Comparison of ENCODE assay signal across 17 cellular contexts in genomic region chr14:33692762-33693161, GRCh38.
A peak's percentile ranks its signal among the peaks of the same experiment; 100 is the strongest.
DNase-seq lines count a peak whose midpoint lies in the region; ATAC-seq and TF ChIP-seq lines count a peak whose summit lies in the region.
"Had no signal": no experiment of that assay in that cellular context is flagged by ENCODE, and none has a peak within 500 bp of the region (broad histone marks: within the 10 kb centered on the region; RNA-seq: fewer than 3 reads in every experiment).

No MANE protein-coding gene starts in this region.

- H3K4me1 ChIP-seq in osteoblast (ENCODE audit: insufficient read depth, low read length): peaks cover 21% of the 10 kb centered on the region
- H3K4me1 ChIP-seq: BLaER1 treated with 17β-estradiol and CSF1 and Interleukin-3, amounts not matched to agents 10 nM and 100 nM; gastrocnemius medialis had no signal

- H3K36me3 ChIP-seq in BJ (ENCODE audit: control insufficient read depth, insufficient read depth, low read length) (no peaks in the 10 kb centered on the region), osteoblast (ENCODE audit: insufficient read depth, low read length) (no peaks in the 10 kb centered on the region)
- H3K36me3 ChIP-seq: BLaER1 treated with 17β-estradiol and CSF1 and Interleukin-3, amounts not matched to agents 10 nM and 100 nM; gastrocnemius medialis had no signal

- peak overlapping the region; percentile 73 for H3K4me2 ChIP-seq in osteoblast (ENCODE audit: insufficient read depth, low read length)
- H3K4me2 ChIP-seq: BLaER1 treated with 17β-estradiol and CSF1 and Interleukin-3, amounts not matched to agents 10 nM and 100 nM had no signal

- no peaks in the 10 kb centered on the region for H4K20me1 ChIP-seq in osteoblast (ENCODE audit: insufficient read depth, low read length)
- H4K20me1 ChIP-seq: BLaER1 treated with 17β-estradiol and CSF1 and Interleukin-3, amounts not matched to agents 10 nM and 100 nM had no signal

- no peaks in the 10 kb centered on the region for H3K9me3 ChIP-seq in osteoblast (ENCODE audit: low read depth, low read length)
- H3K9me3 ChIP-seq: BLaER1 treated with 17β-estradiol and CSF1 and Interleukin-3, amounts not matched to agents 10 nM and 100 nM; gastrocnemius medialis had no signal

- CTCF ChIA-PET in BJ (lab: Yijun Ruan, JAX): interaction anchor here (1.1 to 1.4 kb wide), 2 partner anchors 46 to 100 kb away, joined by 3 to 5 read pairs; no protein-coding TSS in a partner anchor

- no peak overlapping the region for H3K4me3 ChIP-seq in BJ (ENCODE audit: low read depth, low read length)
- H3K4me3 ChIP-seq in epithelial cell of esophagus (ENCODE audit: low read length): no peak overlapping the region
- peak overlapping the region; percentile 23 for H3K4me3 ChIP-seq in osteoblast (ENCODE audit: insufficient read depth, low read length)
- H3K4me3 ChIP-seq: BLaER1 treated with 17β-estradiol and CSF1 and Interleukin-3, amounts not matched to agents 10 nM and 100 nM; gastrocnemius medialis had no signal

- peak overlapping the region; percentile 83 for H3K27ac ChIP-seq in osteoblast (ENCODE audit: low read depth, low read length)
- H3K27ac ChIP-seq: BLaER1 treated with 17β-estradiol and CSF1 and Interleukin-3, amounts not matched to agents 10 nM and 100 nM; gastrocnemius medialis had no signal

- POLR2A ChIA-PET in BJ (lab: Charles Lee): interaction anchor here (0.6 kb wide), 1 partner anchor 75 kb away, joined by 3 read pairs; no protein-coding TSS in a partner anchor

- ATAC-seq in GM18873 (IDR thresholded peaks at IDR 0.05; ENCODE audit: low FRiP score, unreplicated experiment): no peak
- no peak for ATAC-seq in stimulated activated naive CD8-positive, alpha-beta T cell treated with anti-CD3 and anti-CD28 coated beads, Interleukin-15, Interleukin-2, amounts not matched to agents 100 U/mL and 50 U/mL, for 24 hours
- ATAC-seq: activated CD4-positive, alpha-beta T cell treated with anti-CD3 and anti-CD28 coated beads for 36 hours; gastrocnemius medialis; T-cell had no signal

- H3K27me3 ChIP-seq in BJ (ENCODE audit: control insufficient read depth, insufficient read depth, low read length): no peaks in the 10 kb centered on the region
- H3K27me3 ChIP-seq in osteoblast (ENCODE audit: insufficient read depth, low read length): no peaks in the 10 kb centered on the region
- H3K27me3 ChIP-seq: BLaER1 treated with 17β-estradiol and CSF1 and Interleukin-3, amounts not matched to agents 10 nM and 100 nM; gastrocnemius medialis had no signal

- H2AFZ ChIP-seq in osteoblast (ENCODE audit: low read length): no peak overlapping the region

- no peak for TF ChIP-seq CTCF in BJ (IDR thresholded peaks at IDR 0.05; ENCODE audit: insufficient read depth, low read depth, low read length)
- TF ChIP-seq CTCF in epithelial cell of esophagus (IDR thresholded peaks at IDR 0.05; ENCODE audit: insufficient read depth, low read depth, low read length, missing control alignments): no peak
- TF ChIP-seq CTCF in osteoblast (IDR thresholded peaks at IDR 0.05; ENCODE audit: extremely low read depth, low read depth, low read length): no peak

- peak; percentile 67 for DNase-seq in BJ (ENCODE audit: low read depth)
- DNase-seq in RPMI7951 (ENCODE audit: low read depth): peak; percentile 83
- DNase-seq in epithelial cell of esophagus (ENCODE audit: low read depth): peak; percentile 29
- DNase-seq in osteoblast (ENCODE audit: insufficient read length, low spot score, missing footprints): no peak
- no peak for DNase-seq in iPS-NIHi11 (ENCODE audit: low spot score)
- DNase-seq in activated CD4-positive, CD25-positive, alpha-beta regulatory T cell (lab: John Stamatoyannopoulos, UW): no peak
- no peak for DNase-seq in stimulated activated naive CD8-positive, alpha-beta T cell treated with anti-CD3 and anti-CD28 coated beads, Interleukin-15, Interleukin-2, amounts not matched to agents 100 U/mL and 50 U/mL, for 24 hours
- DNase-seq: activated CD4-positive, alpha-beta T cell treated with anti-CD3 and anti-CD28 coated beads for 36 hours; activated naive CD8-positive, alpha-beta T cell treated with anti-CD3 and anti-CD28 coated beads, Interleukin-2, amount 10 ng/mL, durations not matched to agents 7 days and 5 days; gastrocnemius medialis; Karpas-422; NCI-H1694 treated with DMSO at 0.1 percent for 48 hours; NCI-H510A; posterior cingulate gyrus; T-cell had no signal

- no peaks in the 10 kb centered on the region for H3K79me2 ChIP-seq in osteoblast (ENCODE audit: insufficient read depth, low read length)

Comparison
In these comparisons a context has a peak if more than half of its experiments do, and no peak if none do; other contexts are left out.
1. DNase-seq: peak in BJ (single experiment), RPMI7951 (single experiment) and epithelial cell of esophagus (single experiment); none in osteoblast (single experiment), iPS-NIHi11 (single experiment), activated CD4-positive, CD25-positive, alpha-beta regulatory T cell (0 of 4) and stimulated activated naive CD8-positive, alpha-beta T cell treated with anti-CD3 and anti-CD28 coated beads, Interleukin-15, Interleukin-2, amounts not matched to agents 100 U/mL and 50 U/mL, for 24 hours (single experiment).